Comparison of ENCODE assay signal across 28 cellular contexts in genomic region chr11:43947815-43948214, GRCh38. TPM values are rescaled to one million over a fixed set of nuclear protein-coding genes. Genes with fewer than 3 reads are reported as not detected.
DNase-seq lines count a peak whose midpoint lies in the region; ATAC-seq and TF ChIP-seq lines count a peak whose summit lies in the region.
"Had no signal": no experiment of that assay in that cellular context is flagged by ENCODE, and none has a peak within 500 bp of the region (broad histone marks: within the 10 kb centered on the region; RNA-seq: fewer than 3 reads in every experiment).

No MANE protein-coding gene starts in this region.

- no peak overlapping the region for H2BK12ac ChIP-seq in mesenchymal stem cell (ENCODE audit: low read length in 2 of 2)

- peak overlapping the region in 1 of 2 experiments; percentile 81 for H3K4ac ChIP-seq in mesenchymal stem cell (ENCODE audit: low read depth in 1 of 2, low read length in 2 of 2)

- H4K91ac ChIP-seq in mesenchymal stem cell (ENCODE audit: low read length): no peak overlapping the region

- H3K23ac ChIP-seq in mesenchymal stem cell (ENCODE audit: low read length in 2 of 2): no peak overlapping the region

- no peak overlapping the region for H2AFZ ChIP-seq in SK-N-SH (ENCODE audit: low read depth)
- no peak overlapping the region for H2AFZ ChIP-seq in mesenchymal stem cell (ENCODE audit: low read depth, low read length)

- H3K9me3 ChIP-seq in SK-N-SH (no peaks in the 10 kb centered on the region), mesenchymal stem cell (ENCODE audit: control insufficient read depth, low read length) (no peaks in the 10 kb centered on the region), stomach smooth muscle (ENCODE audit: control insufficient read depth in 2 of 2, low read length in 2 of 2) (no peaks in the 10 kb centered on the region), body of pancreas (no peaks in the 10 kb centered on the region)
- H3K9me3 ChIP-seq: BLaER1, lower lobe of right lung, SJCRH30 had no signal

- peak in 1 of 2 experiments; percentile 74; a peak in 2 of 4 replicates for TF ChIP-seq EP300 in SK-N-SH (IDR thresholded peaks at IDR 0.05; ENCODE audit: borderline replicate concordance in 1 of 2, low read depth in 1 of 2, low read length in 1 of 2)

- H3K18ac ChIP-seq in mesenchymal stem cell (ENCODE audit: low read depth in 1 of 2, low read length in 2 of 2): peak overlapping the region in 1 of 2 experiments; percentile 9

- H3K4me3 ChIP-seq in SK-N-SH (ENCODE audit: low read depth in 2 of 2, low read length in 1 of 2): no peak overlapping the region; a peak in 1 of 4 replicates
- H3K4me3 ChIP-seq in mesenchymal stem cell (ENCODE audit: insufficient read depth in 1 of 2, low read depth in 1 of 2, low read length in 2 of 2): no peak overlapping the region
- H3K4me3 ChIP-seq in stomach smooth muscle (ENCODE audit: low read length in 2 of 2): no peak overlapping the region
- H3K4me3 ChIP-seq in body of pancreas: no peak overlapping the region
- H3K4me3 ChIP-seq: BLaER1, lower lobe of right lung, SJCRH30 had no signal

- TF ChIP-seq CTCF in SK-N-SH (IDR thresholded peaks at IDR 0.05) (no peak), body of pancreas (IDR thresholded peaks at IDR 0.05) (no peak)

- peak overlapping the region in 1 of 2 experiments; percentile 92; a peak in 2 of 4 replicates for H3K27ac ChIP-seq in SK-N-SH (ENCODE audit: low read depth in 2 of 2, low read length in 1 of 2)
- no peak overlapping the region for H3K27ac ChIP-seq in mesenchymal stem cell (ENCODE audit: low read length, poor library complexity, severe bottlenecking)
- peak overlapping the region; percentile 6 for H3K27ac ChIP-seq in stomach smooth muscle (ENCODE audit: low read length)
- H3K27ac ChIP-seq in body of pancreas: no peak overlapping the region
- H3K27ac ChIP-seq: BLaER1, lower lobe of right lung, SJCRH30, WERI-Rb-1 had no signal

- no peak for ATAC-seq in body of pancreas
- ATAC-seq: activated naive CD4-positive, alpha-beta T cell treated with anti-CD3 and anti-CD28 coated beads, Interleukin-2, amount 50 U/mL, for 72 hours; naive thymus-derived CD4-positive, alpha-beta T cell had no signal

- no peak overlapping the region for H3K4me2 ChIP-seq in SK-N-SH
- H3K4me2 ChIP-seq in mesenchymal stem cell (ENCODE audit: low read length, poor library complexity, severe bottlenecking): no peak overlapping the region
- H3K4me2 ChIP-seq: BLaER1 had no signal

- intact Hi-C loops in body of pancreas (cut with DNase I): no loop called here

- TF ChIP-seq RAD21 in SK-N-SH (IDR thresholded peaks at IDR 0.05; ENCODE audit: low read length): peak; percentile 38; the same call in 1 of the 2 replicates

- H2BK120ac ChIP-seq in mesenchymal stem cell (ENCODE audit: low read depth, low read length): no peak overlapping the region

- no peak for TF ChIP-seq POLR2A in body of pancreas (IDR thresholded peaks at IDR 0.05)

- H3K36me3 ChIP-seq in SK-N-SH (replicated peaks in 1 of 2; ENCODE audit: control insufficient read depth in 1 of 2, insufficient read depth in 2 of 2, low read length in 1 of 2): no peaks in the 10 kb centered on the region
- no peaks in the 10 kb centered on the region for H3K36me3 ChIP-seq in mesenchymal stem cell (ENCODE audit: control insufficient read depth in 1 of 2, insufficient read depth in 2 of 2, low read depth in 1 of 2, low read length in 2 of 2)
- H3K36me3 ChIP-seq in stomach smooth muscle (ENCODE audit: control insufficient read depth in 2 of 2, insufficient read depth in 2 of 2, low read length in 2 of 2): no peaks in the 10 kb centered on the region
- no peaks in the 10 kb centered on the region for H3K36me3 ChIP-seq in body of pancreas (replicated peaks in 1 of 2; ENCODE audit: insufficient read depth in 1 of 2, low read depth in 2 of 2)
- H3K36me3 ChIP-seq: BLaER1, lower lobe of right lung, SJCRH30, WERI-Rb-1 had no signal

- H3K79me1 ChIP-seq in mesenchymal stem cell (replicated peaks; ENCODE audit: low read length, poor library complexity, severe bottlenecking): no peaks in the 10 kb centered on the region

- WGBS in SK-N-SH (ENCODE audit: low lambda C conversion rate): 7% methylated on average over 1 of the region's 1 CpG
- WGBS in mesenchymal stem cell: 73% methylated on average over 1 of the region's 1 CpG
- WGBS in body of pancreas, 2 donors: 78 to 95% methylated on average over 1 of the region's 1 CpG

- H4K20me1 ChIP-seq in SK-N-SH (ENCODE audit: insufficient read depth): no peaks in the 10 kb centered on the region

- peak overlapping the region in 1 of 2 experiments; percentile 49 for H3K14ac ChIP-seq in mesenchymal stem cell (ENCODE audit: low read length in 2 of 2)

- no peak overlapping the region for H2BK5ac ChIP-seq in mesenchymal stem cell (ENCODE audit: low read depth, low read length, poor library complexity, severe bottlenecking)

- peaks cover 52% of the 10 kb centered on the region for H3K27me3 ChIP-seq in SK-N-SH (ENCODE audit: insufficient read depth)
- peaks cover 0 to 73% of the 10 kb centered on the region in 2 experiments for H3K27me3 ChIP-seq in mesenchymal stem cell (ENCODE audit: control insufficient read depth in 1 of 2, insufficient read depth in 1 of 2, low read length in 2 of 2)
- H3K27me3 ChIP-seq in stomach smooth muscle (ENCODE audit: control insufficient read depth in 1 of 2, insufficient read depth in 2 of 2, low read length in 2 of 2): no peaks in the 10 kb centered on the region
- H3K27me3 ChIP-seq in body of pancreas: peaks cover 0 to 9% of the 10 kb centered on the region in 2 donors

- H2AK5ac ChIP-seq in mesenchymal stem cell (ENCODE audit: low read length, severe bottlenecking): no peak overlapping the region

- peak overlapping the region; percentile 38 for H2BK15ac ChIP-seq in mesenchymal stem cell (ENCODE audit: low read depth, poor library complexity, severe bottlenecking)

- H3K9ac ChIP-seq in SK-N-SH (no peak overlapping the region), mesenchymal stem cell (ENCODE audit: low read length) (peak overlapping the region; percentile 18), stomach smooth muscle (ENCODE audit: low read length in 2 of 2) (no peak overlapping the region)
- H3K9ac ChIP-seq: BLaER1 had no signal

- H3F3A ChIP-seq in SK-N-SH (replicated peaks; ENCODE audit: insufficient read depth): no peaks in the 10 kb centered on the region

- H4K8ac ChIP-seq in mesenchymal stem cell (ENCODE audit: low read length): no peak overlapping the region

- DNase-seq in ELF-1 (ENCODE audit: low read depth, low spot score) (peak; percentile 58), SK-N-SH (peak; percentile 80), mesenchymal stem cell (no peak), RKO (ENCODE audit: low spot score) (no peak), CD1c-positive myeloid dendritic cell (ENCODE audit: extremely low spot score) (no peak), body of pancreas (no peak), D341Med (ENCODE audit: low spot score) (no peak)
- DNase-seq: ACHN; activated CD4-positive, alpha-beta T cell treated with anti-CD3 and anti-CD28 coated beads for 4 hours; activated CD8-positive, alpha-beta memory T cell treated with anti-CD3 and anti-CD28 coated beads for 24 hours; activated T-cell treated with anti-CD3 and anti-CD28 coated beads for 4 hours; caudate nucleus; DMS153; IMR-90; lower lobe of right lung; naive thymus-derived CD4-positive, alpha-beta T cell; NCI-H1048; NCI-H446; NCI-H82; occipital lobe; RPMI8226; SJCRH30; stimulated activated naive CD4-positive, alpha-beta T cell; T1000; WERI-Rb-1 had no signal

- POLR2A ChIA-PET in SK-N-SH (lab: Yijun Ruan, JAX): interaction anchor here (0.8 to 5.9 kb wide), 18 partner anchors 13 to 146 kb away, joined by 3 to 53 read pairs (median 6); no protein-coding TSS in a partner anchor

- no peaks in the 10 kb centered on the region for H3K79me2 ChIP-seq in SK-N-SH (ENCODE audit: insufficient read depth)

- H3K9me2 ChIP-seq in SK-N-SH: no peaks in the 10 kb centered on the region

- CTCF ChIA-PET in SK-N-SH (lab: Yijun Ruan, JAX): interaction anchor here (0.6 to 13.9 kb wide), 24 partner anchors 8 to 122 kb away, joined by 3 to 222 read pairs (median 6); partner anchors contain the start of gene ALKBH3

- H3K4me1 ChIP-seq in SK-N-SH (ENCODE audit: control insufficient read depth in 1 of 2, insufficient read depth in 2 of 2, low read depth in 1 of 2, low read length in 1 of 2) (peaks cover 5 to 44% of the 10 kb centered on the region in 2 experiments; a peak in 2 of 4 replicates), mesenchymal stem cell (ENCODE audit: control insufficient read depth, insufficient read depth, low read depth, low read length) (peaks cover 17% of the 10 kb centered on the region), stomach smooth muscle (ENCODE audit: control insufficient read depth, insufficient read depth, low read length) (peaks cover 16% of the 10 kb centered on the region), body of pancreas (peaks cover 26% of the 10 kb centered on the region)

TF ChIP-seq in SK-N-SH, 30 proteins besides CTCF, POLR2A, EP300 and RAD21 (continues in another document):
- TF ChIP-seq FOSL2 (IDR thresholded peaks at IDR 0.05; ENCODE audit: borderline replicate concordance, low read depth): no peak
- TF ChIP-seq, protein P1, sequence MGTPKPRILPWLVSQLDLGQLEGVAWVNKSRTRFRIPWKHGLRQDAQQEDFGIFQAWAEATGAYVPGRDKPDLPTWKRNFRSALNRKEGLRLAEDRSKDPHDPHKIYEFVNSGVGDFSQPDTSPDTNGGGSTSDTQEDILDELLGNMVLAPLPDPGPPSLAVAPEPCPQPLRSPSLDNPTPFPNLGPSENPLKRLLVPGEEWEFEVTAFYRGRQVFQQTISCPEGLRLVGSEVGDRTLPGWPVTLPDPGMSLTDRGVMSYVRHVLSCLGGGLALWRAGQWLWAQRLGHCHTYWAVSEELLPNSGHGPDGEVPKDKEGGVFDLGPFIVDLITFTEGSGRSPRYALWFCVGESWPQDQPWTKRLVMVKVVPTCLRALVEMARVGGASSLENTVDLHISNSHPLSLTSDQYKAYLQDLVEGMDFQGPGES (IDR thresholded peaks at IDR 0.05; ENCODE audit: low read depth, low read length): no peak
- TF ChIP-seq TCF12 (IDR thresholded peaks at IDR 0.05): no peak
- no peak for TF ChIP-seq MXI1 (IDR thresholded peaks at IDR 0.05; ENCODE audit: low read depth, low read length)
- no peak for TF ChIP-seq NRF1 (IDR thresholded peaks at IDR 0.05; ENCODE audit: low read depth, low read length)
- TF ChIP-seq FOXM1 (IDR thresholded peaks at IDR 0.05; ENCODE audit: low read depth): no peak
- TF ChIP-seq CHD2 (IDR thresholded peaks at IDR 0.05; ENCODE audit: low read length, partially characterized antibody): peak; percentile 41
- TF ChIP-seq RCOR1 (IDR thresholded peaks at IDR 0.05; ENCODE audit: low read length): peak; percentile 63

RNA-seq across cellular contexts. Expression of gene C11orf96, which starts 5.4 kb away (rescaled TPM):
- polyA plus RNA-seq in SK-N-SH (2012; rRNA removed): 11.1 and 18.0 TPM in 2 replicates
- polyA plus RNA-seq in SK-N-SH (2012; cell fraction: cytosol; rRNA removed): 14.6 and 28.5 TPM in 2 replicates
- polyA plus RNA-seq in SK-N-SH (2012; cell fraction: nucleus; rRNA removed): 20.2 and 38.7 TPM in 2 replicates
- polyA plus RNA-seq in mesenchymal stem cell (2013, experiment 1 of 2): 134 TPM
- polyA plus RNA-seq in mesenchymal stem cell (2013, experiment 2 of 2): 133 TPM
- 100 to 1,000 TPM in 1 of 2 donors, 10 to 100 TPM in 1; 64.9 to 184 TPM for total RNA-seq in body of pancreas
- polyA plus RNA-seq: naive thymus-derived CD4-positive, alpha-beta T cell had no signal

Comparison
In these comparisons a context has a peak if more than half of its experiments do, and no peak if none do; other contexts are left out.
1. DNase-seq: peak in ELF-1 (single experiment) and SK-N-SH (single experiment); none in mesenchymal stem cell (single experiment), RKO (single experiment), CD1c-positive myeloid dendritic cell (single experiment), body of pancreas (0 of 4) and D341Med (single experiment).